In the genomic region with DNA sequence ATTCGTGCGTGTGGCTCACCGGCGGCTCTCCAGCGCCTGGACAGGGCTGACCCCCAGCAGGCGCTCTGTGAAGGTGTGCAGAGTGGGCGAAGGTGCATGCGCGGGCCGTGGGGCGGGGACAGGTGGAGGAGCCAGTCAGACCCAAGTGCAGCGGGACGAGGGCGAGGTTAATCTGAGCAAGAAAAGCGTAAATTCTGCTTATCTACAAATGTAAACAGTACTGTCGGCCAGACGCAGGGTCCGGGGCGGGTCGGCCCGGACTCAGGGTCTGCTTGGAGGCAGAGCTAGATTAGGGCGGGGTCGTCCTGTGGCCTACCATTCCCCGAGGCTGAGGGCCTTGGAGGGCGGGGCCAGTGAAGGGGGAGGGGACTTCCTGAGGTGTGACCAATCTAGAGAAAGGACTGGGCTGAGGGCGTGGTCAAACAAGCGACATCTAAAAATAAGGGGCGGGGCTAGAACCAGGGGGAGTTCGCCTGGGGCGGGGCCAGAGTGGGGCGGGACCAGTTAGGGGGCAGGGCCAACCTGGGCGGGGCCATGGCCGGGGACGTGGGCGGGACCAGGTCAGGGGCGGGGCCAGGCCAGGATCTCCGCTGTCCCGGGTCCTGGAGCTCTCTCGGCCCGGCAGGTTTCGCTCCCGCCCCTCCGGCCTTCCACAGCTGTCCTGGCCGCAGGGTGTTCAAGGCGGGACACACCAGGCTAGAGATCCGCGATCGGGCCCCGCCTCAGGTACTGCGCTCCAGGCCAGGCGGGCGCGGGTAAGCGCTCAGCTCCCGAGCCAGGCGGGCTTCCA, we compare ENCODE assay signal across 1 cellular context.
TF ChIP-seq lines count a peak whose summit lies in the region.

TSS of gene SEC14L5 (plus strand) at position 611 of the 790 bp plus-strand sequence. CDS start 994 bp downstream, outside the sequence.

TF ChIP-seq in HepG2, 621 proteins besides CTCF, POLR2A, EP300 and RAD21 (continued from another document and continues in another):
- TF ChIP-seq MAZ (IDR thresholded peaks at IDR 0.05; ENCODE audit: borderline replicate concordance, low read depth, low read length) (peak; percentile 68), MAZ (CRISPR knock-in tag; IDR thresholded peaks at IDR 0.05; ENCODE audit: low read depth) (peak; percentile 42; the same call in 1 of the 2 replicates), TAF15 (IDR thresholded peaks at IDR 0.05; ENCODE audit: low read depth, low read length, poor library complexity, severe bottlenecking) (peak; percentile 58), IRF2 (CRISPR knock-in tag; IDR thresholded peaks at IDR 0.05) (peak; percentile 55; the same call in 1 of the 2 replicates), IRF1 (CRISPR knock-in tag; IDR thresholded peaks at IDR 0.05; ENCODE audit: low read depth) (no peak), SRSF9 (IDR thresholded peaks at IDR 0.05; ENCODE audit: borderline replicate concordance, insufficient read depth, low read depth, low read length, poor library complexity, severe bottlenecking) (no peak), POLR2AphosphoS2 (IDR thresholded peaks at IDR 0.05; ENCODE audit: low read depth, low read length) (no peak), ZBTB42 (CRISPR knock-in tag; IDR thresholded peaks at IDR 0.05) (no peak; the same call in 1 of the 2 replicates), FIP1L1 (IDR thresholded peaks at IDR 0.05; ENCODE audit: borderline replicate concordance, insufficient read depth, low read depth, low read length) (no peak), ZNF326 (CRISPR knock-in tag; IDR thresholded peaks at IDR 0.05; ENCODE audit: borderline replicate concordance) (no peak), ZNF3 (CRISPR knock-in tag; IDR thresholded peaks at IDR 0.05) (no peak), NR2C2 (CRISPR knock-in tag; IDR thresholded peaks at IDR 0.05; ENCODE audit: borderline replicate concordance) (no peak), TMF1 (CRISPR knock-in tag; IDR thresholded peaks at IDR 0.05; ENCODE audit: low read depth) (peak; percentile 59; the same call in 1 of the 2 replicates), HOXA3 (CRISPR knock-in tag; IDR thresholded peaks at IDR 0.05) (peak; percentile 52), ZNF44 (CRISPR knock-in tag; IDR thresholded peaks at IDR 0.05) (no peak), SRF (IDR thresholded peaks at IDR 0.05; ENCODE audit: low read depth, low read length) (peak; percentile 34; the same call in 1 of the 2 replicates), BRCA1 (CRISPR knock-in tag; IDR thresholded peaks at IDR 0.05) (0 out of 2 replicates have a peak, but pooled peaks have one; percentile 42), ZNF556 (CRISPR knock-in tag; IDR thresholded peaks at IDR 0.05; ENCODE audit: borderline replicate concordance) (no peak), CHD4 (IDR thresholded peaks at IDR 0.05; ENCODE audit: borderline replicate concordance, low read length) (no peak), SKI (IDR thresholded peaks at IDR 0.05; ENCODE audit: partially characterized antibody) (peak; percentile 89), FOSL2 (CRISPR knock-in tag; IDR thresholded peaks at IDR 0.05) (peak; percentile 67; the same call in 1 of the 2 replicates), ZNF30 (CRISPR knock-in tag; IDR thresholded peaks at IDR 0.05) (no peak), MATR3 (CRISPR knock-in tag; IDR thresholded peaks at IDR 0.05) (no peak), ZBTB2 (CRISPR knock-in tag; IDR thresholded peaks at IDR 0.05; ENCODE audit: low read depth) (no peak), ZNF550 (CRISPR knock-in tag; IDR thresholded peaks at IDR 0.05; ENCODE audit: borderline replicate concordance) (no peak), NCOA2 (CRISPR knock-in tag; IDR thresholded peaks at IDR 0.05) (peak; percentile 26; the same call in 1 of the 2 replicates), ZNF101 (CRISPR knock-in tag; IDR thresholded peaks at IDR 0.05; ENCODE audit: borderline replicate concordance, low read depth) (no peak), PAX8 (CRISPR knock-in tag; IDR thresholded peaks at IDR 0.05; ENCODE audit: borderline replicate concordance) (no peak), ATF6 (CRISPR knock-in tag; conservative IDR thresholded peaks at IDR 0.05) (no peak), CAMTA2 (CRISPR knock-in tag; IDR thresholded peaks at IDR 0.05; ENCODE audit: borderline replicate concordance) (no peak), ZMYM2 (CRISPR knock-in tag; IDR thresholded peaks at IDR 0.05) (no peak; the same call in 1 of the 2 replicates), NBN (conservative IDR thresholded peaks at IDR 0.05) (no peak), ZNF660 (CRISPR knock-in tag; IDR thresholded peaks at IDR 0.05; ENCODE audit: borderline replicate concordance, low read depth) (no peak), DR1 (CRISPR knock-in tag; IDR thresholded peaks at IDR 0.05) (no peak; the same call in 1 of the 2 replicates), ZNF710 (CRISPR knock-in tag; IDR thresholded peaks at IDR 0.05; ENCODE audit: borderline replicate concordance) (no peak), ATRX (CRISPR knock-in tag; IDR thresholded peaks at IDR 0.05; ENCODE audit: borderline replicate concordance) (no peak), PITX1 (CRISPR knock-in tag; IDR thresholded peaks at IDR 0.05) (peak; percentile 86), RFX5 (IDR thresholded peaks at IDR 0.05; ENCODE audit: low read depth, low read length) (no peak), FOXM1 (CRISPR knock-in tag; IDR thresholded peaks at IDR 0.05) (no peak; the same call in 1 of the 2 replicates), TP53 (CRISPR knock-in tag; conservative IDR thresholded peaks at IDR 0.05) (no peak), HIVEP1 (CRISPR knock-in tag; IDR thresholded peaks at IDR 0.05) (peak; percentile 76)
- TF ChIP-seq, protein P1, sequence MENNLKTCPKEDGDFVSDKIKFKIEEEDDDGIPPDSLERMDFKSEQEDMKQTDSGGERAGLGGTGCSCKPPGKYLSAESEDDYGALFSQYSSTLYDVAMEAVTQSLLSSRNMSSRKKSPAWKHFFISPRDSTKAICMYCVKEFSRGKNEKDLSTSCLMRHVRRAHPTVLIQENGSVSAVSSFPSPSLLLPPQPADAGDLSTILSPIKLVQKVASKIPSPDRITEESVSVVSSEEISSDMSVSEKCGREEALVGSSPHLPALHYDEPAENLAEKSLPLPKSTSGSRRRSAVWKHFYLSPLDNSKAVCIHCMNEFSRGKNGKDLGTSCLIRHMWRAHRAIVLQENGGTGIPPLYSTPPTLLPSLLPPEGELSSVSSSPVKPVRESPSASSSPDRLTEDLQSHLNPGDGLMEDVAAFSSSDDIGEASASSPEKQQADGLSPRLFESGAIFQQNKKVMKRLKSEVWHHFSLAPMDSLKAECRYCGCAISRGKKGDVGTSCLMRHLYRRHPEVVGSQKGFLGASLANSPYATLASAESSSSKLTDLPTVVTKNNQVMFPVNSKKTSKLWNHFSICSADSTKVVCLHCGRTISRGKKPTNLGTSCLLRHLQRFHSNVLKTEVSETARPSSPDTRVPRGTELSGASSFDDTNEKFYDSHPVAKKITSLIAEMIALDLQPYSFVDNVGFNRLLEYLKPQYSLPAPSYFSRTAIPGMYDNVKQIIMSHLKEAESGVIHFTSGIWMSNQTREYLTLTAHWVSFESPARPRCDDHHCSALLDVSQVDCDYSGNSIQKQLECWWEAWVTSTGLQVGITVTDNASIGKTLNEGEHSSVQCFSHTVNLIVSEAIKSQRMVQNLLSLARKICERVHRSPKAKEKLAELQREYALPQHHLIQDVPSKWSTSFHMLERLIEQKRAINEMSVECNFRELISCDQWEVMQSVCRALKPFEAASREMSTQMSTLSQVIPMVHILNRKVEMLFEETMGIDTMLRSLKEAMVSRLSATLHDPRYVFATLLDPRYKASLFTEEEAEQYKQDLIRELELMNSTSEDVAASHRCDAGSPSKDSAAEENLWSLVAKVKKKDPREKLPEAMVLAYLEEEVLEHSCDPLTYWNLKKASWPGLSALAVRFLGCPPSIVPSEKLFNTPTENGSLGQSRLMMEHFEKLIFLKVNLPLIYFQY (CRISPR knock-in tag; IDR thresholded peaks at IDR 0.05; ENCODE audit: borderline replicate concordance) = peak; percentile 94; the same call in 1 of the 2 replicates
- TF ChIP-seq, protein P2, sequence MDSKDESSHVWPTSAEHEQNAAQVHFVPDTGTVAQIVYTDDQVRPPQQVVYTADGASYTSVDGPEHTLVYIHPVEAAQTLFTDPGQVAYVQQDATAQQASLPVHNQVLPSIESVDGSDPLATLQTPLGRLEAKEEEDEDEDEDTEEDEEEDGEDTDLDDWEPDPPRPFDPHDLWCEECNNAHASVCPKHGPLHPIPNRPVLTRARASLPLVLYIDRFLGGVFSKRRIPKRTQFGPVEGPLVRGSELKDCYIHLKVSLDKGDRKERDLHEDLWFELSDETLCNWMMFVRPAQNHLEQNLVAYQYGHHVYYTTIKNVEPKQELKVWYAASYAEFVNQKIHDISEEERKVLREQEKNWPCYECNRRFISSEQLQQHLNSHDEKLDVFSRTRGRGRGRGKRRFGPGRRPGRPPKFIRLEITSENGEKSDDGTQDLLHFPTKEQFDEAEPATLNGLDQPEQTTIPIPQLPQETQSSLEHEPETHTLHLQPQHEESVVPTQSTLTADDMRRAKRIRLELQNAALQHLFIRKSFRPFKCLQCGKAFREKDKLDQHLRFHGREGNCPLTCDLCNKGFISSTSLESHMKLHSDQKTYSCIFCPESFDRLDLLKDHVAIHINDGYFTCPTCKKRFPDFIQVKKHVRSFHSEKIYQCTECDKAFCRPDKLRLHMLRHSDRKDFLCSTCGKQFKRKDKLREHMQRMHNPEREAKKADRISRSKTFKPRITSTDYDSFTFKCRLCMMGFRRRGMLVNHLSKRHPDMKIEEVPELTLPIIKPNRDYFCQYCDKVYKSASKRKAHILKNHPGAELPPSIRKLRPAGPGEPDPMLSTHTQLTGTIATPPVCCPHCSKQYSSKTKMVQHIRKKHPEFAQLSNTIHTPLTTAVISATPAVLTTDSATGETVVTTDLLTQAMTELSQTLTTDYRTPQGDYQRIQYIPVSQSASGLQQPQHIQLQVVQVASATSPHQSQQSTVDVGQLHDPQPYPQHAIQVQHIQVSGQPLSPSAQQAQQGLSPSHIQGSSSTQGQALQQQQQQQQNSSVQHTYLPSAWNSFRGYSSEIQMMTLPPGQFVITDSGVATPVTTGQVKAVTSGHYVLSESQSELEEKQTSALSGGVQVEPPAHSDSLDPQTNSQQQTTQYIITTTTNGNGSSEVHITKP (CRISPR knock-in tag; IDR thresholded peaks at IDR 0.05; ENCODE audit: low read depth) = 0 out of 2 replicates have a peak, but pooled peaks have one; percentile 35
- TF ChIP-seq, protein P3, sequence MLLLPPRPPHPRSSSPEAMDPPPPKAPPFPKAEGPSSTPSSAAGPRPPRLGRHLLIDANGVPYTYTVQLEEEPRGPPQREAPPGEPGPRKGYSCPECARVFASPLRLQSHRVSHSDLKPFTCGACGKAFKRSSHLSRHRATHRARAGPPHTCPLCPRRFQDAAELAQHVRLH (CRISPR knock-in tag; IDR thresholded peaks at IDR 0.05; ENCODE audit: borderline replicate concordance, low read depth) = peak; percentile 55; the same call in 1 of the 2 replicates
- TF ChIP-seq, protein P4, sequence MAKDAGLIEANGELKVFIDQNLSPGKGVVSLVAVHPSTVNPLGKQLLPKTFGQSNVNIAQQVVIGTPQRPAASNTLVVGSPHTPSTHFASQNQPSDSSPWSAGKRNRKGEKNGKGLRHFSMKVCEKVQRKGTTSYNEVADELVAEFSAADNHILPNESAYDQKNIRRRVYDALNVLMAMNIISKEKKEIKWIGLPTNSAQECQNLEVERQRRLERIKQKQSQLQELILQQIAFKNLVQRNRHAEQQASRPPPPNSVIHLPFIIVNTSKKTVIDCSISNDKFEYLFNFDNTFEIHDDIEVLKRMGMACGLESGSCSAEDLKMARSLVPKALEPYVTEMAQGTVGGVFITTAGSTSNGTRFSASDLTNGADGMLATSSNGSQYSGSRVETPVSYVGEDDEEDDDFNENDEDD (CRISPR knock-in tag; IDR thresholded peaks at IDR 0.05; ENCODE audit: borderline replicate concordance) = peak; percentile 34; the same call in 1 of the 2 replicates
